15 cellular contexts compared by ENCODE assay signal in the genomic region with DNA sequence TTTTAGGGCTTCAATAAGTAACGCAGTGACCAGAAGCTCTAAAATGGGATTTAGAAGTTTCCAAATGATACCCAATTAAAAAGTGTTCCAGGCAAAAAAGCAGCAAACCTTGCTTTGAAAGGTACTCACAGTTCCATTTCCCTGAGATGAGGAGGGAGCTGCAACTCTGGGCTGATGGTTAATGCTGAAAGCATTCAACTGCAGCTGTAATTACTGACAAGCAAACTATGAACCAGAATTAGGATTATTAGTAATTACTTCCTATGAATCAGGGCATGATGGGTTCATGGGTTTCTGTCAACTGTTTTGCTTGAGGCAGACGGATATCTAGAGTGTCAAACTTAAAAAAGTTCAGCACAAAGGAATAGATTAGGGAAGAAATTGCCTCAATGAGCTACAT.
DNase-seq lines count a peak whose midpoint lies in the region; ATAC-seq and TF ChIP-seq lines count a peak whose summit lies in the region.
"Had no signal": no experiment of that assay in that cellular context is flagged by ENCODE, and none has a peak within 500 bp of the region (broad histone marks: within the 10 kb centered on the region; RNA-seq: fewer than 3 reads in every experiment).

No MANE protein-coding gene starts in this region.

- H3K27ac ChIP-seq in RWPE2 (ENCODE audit: poor library complexity, severe bottlenecking), result peak overlapping the region; percentile 73
- no peak overlapping the region for H3K27ac ChIP-seq in trophoblast cell (ENCODE audit: low read depth, low read length)
- H3K27ac ChIP-seq: BLaER1 treated with 17β-estradiol and CSF1 and Interleukin-3, amounts not matched to agents 10 nM and 100 nM had no signal

- peaks cover 11% of the 10 kb centered on the region for H3K4me1 ChIP-seq in RWPE2 (ENCODE audit: insufficient read depth, poor library complexity, severe bottlenecking)
- peaks cover 7% of the 10 kb centered on the region for H3K4me1 ChIP-seq in skeletal muscle satellite cell (ENCODE audit: control insufficient read depth, insufficient read depth, low read length)
- no peaks in the 10 kb centered on the region for H3K4me1 ChIP-seq in trophoblast cell (ENCODE audit: control insufficient read depth in 1 of 2, insufficient read depth in 2 of 2, low read length in 2 of 2)
- H3K4me1 ChIP-seq: BLaER1 treated with 17β-estradiol and CSF1 and Interleukin-3, amounts not matched to agents 10 nM and 100 nM had no signal

- no peak overlapping the region for H3K18ac ChIP-seq in trophoblast cell (ENCODE audit: low read length)

- intact Hi-C loops in activated CD4-positive, alpha-beta T cell treated with anti-CD3 and anti-CD28 coated beads, Interleukin-2, amount 10 ng/mL, durations not matched to agents 24 days and 14 days (cut with micrococcal nuclease), result no loop called here

- H2BK12ac ChIP-seq in trophoblast cell (ENCODE audit: low read length), result no peak overlapping the region

- H3K4me2 ChIP-seq in skeletal muscle satellite cell (ENCODE audit: low read length) (peak overlapping the region; percentile 70), trophoblast cell (ENCODE audit: low read length) (no peak overlapping the region)
- H3K4me2 ChIP-seq: BLaER1 treated with 17β-estradiol and CSF1 and Interleukin-3, amounts not matched to agents 10 nM and 100 nM had no signal

- H3K79me1 ChIP-seq in trophoblast cell (ENCODE audit: low read length), result no peaks in the 10 kb centered on the region

- H2AFZ ChIP-seq in trophoblast cell (ENCODE audit: insufficient read depth, low read length, poor library complexity), result no peak overlapping the region

- DNase-seq in HPDE6-E6E7 (ENCODE audit: extremely low spot score) (peak; percentile 14), RWPE2 (ENCODE audit: low spot score) (no peak), fibroblast of the aortic adventitia (ENCODE audit: low read depth) (peak; percentile 15), NCI-H748 treated with DMSO at 0.1 percent for 48 hours (lab: John Stamatoyannopoulos, UW) (no peak), GF-D8 (lab: John Stamatoyannopoulos, UW) (no peak), trophoblast cell (no peak)
- DNase-seq in activated CD4-positive, alpha-beta T cell treated with anti-CD3 and anti-CD28 coated beads, Interleukin-2, amount 10 ng/mL, durations not matched to agents 24 days and 14 days, result no peak
- DNase-seq: DMS 273 treated with DMSO at 0.1 percent for 48 hours, KG1, MM.1S, NCI-H1105, NCI-H187, T-cell had no signal

- H2AK5ac ChIP-seq in trophoblast cell (ENCODE audit: low read length), result no peak overlapping the region

- no peak overlapping the region for H3K4me3 Mint-ChIP-seq in activated CD4-positive, alpha-beta T cell treated with anti-CD3 and anti-CD28 coated beads, Interleukin-2, amount 10 ng/mL, durations not matched to agents 24 days and 14 days
- H3K4me3 Mint-ChIP-seq: T-cell had no signal

- no peak overlapping the region for H4K12ac ChIP-seq in trophoblast cell (ENCODE audit: low read depth, low read length)

- H3K9ac ChIP-seq in skeletal muscle satellite cell (ENCODE audit: low read depth, low read length), result no peak overlapping the region
- H3K9ac ChIP-seq in trophoblast cell (ENCODE audit: low read length), result no peak overlapping the region
- H3K9ac ChIP-seq: BLaER1 treated with 17β-estradiol and CSF1 and Interleukin-3, amounts not matched to agents 10 nM and 100 nM had no signal

- H4K8ac ChIP-seq in trophoblast cell (ENCODE audit: low read depth, low read length), result no peak overlapping the region

- H3K36me3 Mint-ChIP-seq in activated CD4-positive, alpha-beta T cell treated with anti-CD3 and anti-CD28 coated beads, Interleukin-2, amount 10 ng/mL, durations not matched to agents 24 days and 14 days (ENCODE audit: low read depth), result no peaks in the 10 kb centered on the region
- H3K36me3 Mint-ChIP-seq: T-cell had no signal

- H3K9me3 ChIP-seq in RWPE2 (ENCODE audit: severe bottlenecking), result no peaks in the 10 kb centered on the region
- no peaks in the 10 kb centered on the region for H3K9me3 ChIP-seq in skeletal muscle satellite cell (replicated peaks; ENCODE audit: low read length)
- no peaks in the 10 kb centered on the region for H3K9me3 ChIP-seq in trophoblast cell (ENCODE audit: insufficient read depth, low read depth, low read length)

- no peaks in the 10 kb centered on the region for H3K9me3 Mint-ChIP-seq in activated CD4-positive, alpha-beta T cell treated with anti-CD3 and anti-CD28 coated beads, Interleukin-2, amount 10 ng/mL, durations not matched to agents 24 days and 14 days

- no peak overlapping the region for H2BK5ac ChIP-seq in trophoblast cell (ENCODE audit: low read depth, low read length, poor library complexity)

- WGBS in trophoblast cell (ENCODE audit: extremely low coverage, insufficient coverage, insufficient read length), result no CpG with 5 or more reads among the region's 2 CpGs

- H3K14ac ChIP-seq in trophoblast cell (ENCODE audit: low read length), result no peak overlapping the region

- no peaks in the 10 kb centered on the region for H3K27me3 Mint-ChIP-seq in activated CD4-positive, alpha-beta T cell treated with anti-CD3 and anti-CD28 coated beads, Interleukin-2, amount 10 ng/mL, durations not matched to agents 24 days and 14 days
- H3K27me3 Mint-ChIP-seq: T-cell had no signal

- no peak overlapping the region for H4K91ac ChIP-seq in trophoblast cell (ENCODE audit: low read depth, low read length)

- peak; percentile 69 for ATAC-seq in RWPE2 (ENCODE audit: low read depth)
- ATAC-seq: T-cell had no signal

- H3K27me3 ChIP-seq in RWPE2 (ENCODE audit: insufficient read depth, poor library complexity, severe bottlenecking), result no peaks in the 10 kb centered on the region
- no peaks in the 10 kb centered on the region for H3K27me3 ChIP-seq in skeletal muscle satellite cell (ENCODE audit: control insufficient read depth, insufficient read depth, low read length)
- H3K27me3 ChIP-seq in trophoblast cell (ENCODE audit: insufficient read depth, low read length), result no peaks in the 10 kb centered on the region
- H3K27me3 ChIP-seq: BLaER1 treated with 17β-estradiol and CSF1 and Interleukin-3, amounts not matched to agents 10 nM and 100 nM had no signal

- H3K4me3 ChIP-seq in RWPE2 (ENCODE audit: severe bottlenecking) (no peak overlapping the region), fibroblast of the aortic adventitia (ENCODE audit: low read depth, low read length) (no peak overlapping the region), skeletal muscle satellite cell (ENCODE audit: low read length) (no peak overlapping the region), trophoblast cell (ENCODE audit: low read depth, low read length) (no peak overlapping the region)
- H3K4me3 ChIP-seq: BLaER1 treated with 17β-estradiol and CSF1 and Interleukin-3, amounts not matched to agents 10 nM and 100 nM had no signal

- H3K4me1 Mint-ChIP-seq in activated CD4-positive, alpha-beta T cell treated with anti-CD3 and anti-CD28 coated beads, Interleukin-2, amount 10 ng/mL, durations not matched to agents 24 days and 14 days, result peaks cover 2% of the 10 kb centered on the region
- H3K4me1 Mint-ChIP-seq: T-cell had no signal

- no peak overlapping the region for H2BK120ac ChIP-seq in trophoblast cell (ENCODE audit: insufficient read depth, low read length, poor library complexity)

- no peak overlapping the region for H3K23ac ChIP-seq in trophoblast cell (ENCODE audit: low read length)

- H3K79me2 ChIP-seq in trophoblast cell (ENCODE audit: control insufficient read depth, insufficient read depth, low read length, poor library complexity), result no peaks in the 10 kb centered on the region

- TF ChIP-seq CTCF in RWPE2 (IDR thresholded peaks at IDR 0.05; ENCODE audit: poor library complexity, severe bottlenecking) (no peak), fibroblast of the aortic adventitia (IDR thresholded peaks at IDR 0.05; ENCODE audit: insufficient read depth, low read length) (no peak)

- H3K27ac Mint-ChIP-seq in activated CD4-positive, alpha-beta T cell treated with anti-CD3 and anti-CD28 coated beads, Interleukin-2, amount 10 ng/mL, durations not matched to agents 24 days and 14 days, result no peak overlapping the region
- H3K27ac Mint-ChIP-seq: T-cell had no signal

- H3K36me3 ChIP-seq in RWPE2 (ENCODE audit: low read depth) (no peaks in the 10 kb centered on the region), skeletal muscle satellite cell (ENCODE audit: insufficient read depth, low read length) (no peaks in the 10 kb centered on the region), trophoblast cell (ENCODE audit: control insufficient read depth in 1 of 2, insufficient read depth in 2 of 2, low read length in 2 of 2) (no peaks in the 10 kb centered on the region)
- H3K36me3 ChIP-seq: BLaER1 treated with 17β-estradiol and CSF1 and Interleukin-3, amounts not matched to agents 10 nM and 100 nM had no signal

- no peak overlapping the region for H3K4ac ChIP-seq in trophoblast cell (ENCODE audit: low read depth, low read length)

Comparison
In these comparisons a context has a peak if more than half of its experiments do, and no peak if none do; other contexts are left out.
1. DNase-seq: peak in HPDE6-E6E7 (single experiment) and fibroblast of the aortic adventitia (single experiment); none in RWPE2 (single experiment), activated CD4-positive, alpha-beta T cell treated with anti-CD3 and anti-CD28 coated beads, Interleukin-2, amount 10 ng/mL, durations not matched to agents 24 days and 14 days (single experiment), NCI-H748 treated with DMSO at 0.1 percent for 48 hours (single experiment), GF-D8 (single experiment) and trophoblast cell (0 of 2).